In the genomic region with DNA sequence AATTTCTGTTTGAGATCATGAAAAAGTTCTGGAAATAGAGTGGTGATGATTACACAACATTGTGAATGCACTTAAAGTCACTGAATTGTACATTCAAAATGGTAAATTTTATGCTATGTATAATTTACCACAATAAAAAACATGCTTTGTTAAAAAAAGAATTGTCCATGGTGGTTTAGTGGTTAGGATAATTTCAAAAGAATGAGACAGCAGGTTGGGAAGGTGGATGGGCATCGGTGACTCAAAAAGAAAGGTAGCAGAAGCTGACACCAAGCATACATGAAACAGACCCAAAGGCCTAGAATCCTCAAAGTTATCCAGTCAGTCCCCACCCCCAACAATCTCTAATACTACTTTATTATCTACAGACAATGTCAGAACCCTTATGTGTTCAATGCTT, we compare ENCODE assay signal across 1 cellular context.
TF ChIP-seq lines count a peak whose summit lies in the region.

No MANE protein-coding gene starts in this region.

TF ChIP-seq in A549, 52 proteins besides CTCF, POLR2A, EP300 and RAD21 (continued from another document):
- no peak for TF ChIP-seq CHD4 (IDR thresholded peaks at IDR 0.05; ENCODE audit: borderline replicate concordance)
- TF ChIP-seq KDM1A (IDR thresholded peaks at IDR 0.05; ENCODE audit: low read depth): no peak
TF ChIP-seq in A549: peak in this region for 0.
